8 cellular contexts compared by ENCODE assay signal in the genomic region with DNA sequence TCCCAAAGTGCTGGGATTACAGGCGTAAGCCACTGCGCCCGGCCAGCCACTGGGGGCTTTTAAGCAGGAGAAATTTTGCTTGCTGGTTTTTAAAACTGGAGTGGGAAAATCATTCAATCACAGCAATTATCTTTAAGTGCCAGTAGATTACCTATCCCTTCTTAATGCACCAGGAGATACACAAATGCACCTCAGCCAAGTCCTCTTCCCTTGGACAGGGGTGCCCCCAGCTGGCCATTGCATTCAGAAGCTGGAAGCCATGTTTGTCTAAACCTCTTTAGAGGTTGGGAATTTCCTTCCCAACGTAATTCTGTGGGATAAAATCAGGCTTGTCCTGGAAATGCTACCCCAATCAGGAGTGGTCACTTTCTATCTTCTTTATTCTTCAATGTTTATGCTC. TPM values are rescaled to one million over a fixed set of nuclear protein-coding genes. Genes with fewer than 3 reads are reported as not detected.
DNase-seq lines count a peak whose midpoint lies in the region; ATAC-seq, FAIRE-seq and TF ChIP-seq lines count a peak whose summit lies in the region.

No MANE protein-coding gene starts in this region.

- H3K27ac ChIP-seq in A549 (no peak overlapping the region), DOHH2 (ENCODE audit: low read depth, low read length) (no peak overlapping the region), liver (ENCODE audit: low read depth in 1 of 2, low read length in 2 of 2) (no peak overlapping the region)

- peaks cover 3% of the 10 kb centered on the region; the same call in 1 of the 3 replicates for H3K4me1 ChIP-seq in A549
- no peaks in the 10 kb centered on the region for H3K4me1 ChIP-seq in DOHH2 (ENCODE audit: control insufficient read depth, low read length)
- H3K4me1 ChIP-seq in liver (ENCODE audit: control insufficient read depth in 4 of 4, insufficient read depth in 4 of 4, low read length in 3 of 4): peaks cover 0 to 10% (median 5%) of the 10 kb centered on the region in 4 donors

- H3K36me3 ChIP-seq in DOHH2 (ENCODE audit: control insufficient read depth, low read length) (peaks cover 16% of the 10 kb centered on the region), liver (ENCODE audit: control insufficient read depth in 4 of 4, insufficient read depth in 3 of 4, low read depth in 1 of 4, low read length in 3 of 4) (peaks cover 0 to 15% (median 6%) of the 10 kb centered on the region in 4 donors)

- H3K9ac ChIP-seq in liver (ENCODE audit: low read depth in 1 of 2, low read length in 2 of 2): no peak overlapping the region

- CTCF ChIA-PET in A549 (lab: Yijun Ruan, JAX): interaction anchor here (1.3 to 2.8 kb wide), 3 partner anchors 9 to 50 kb away, joined by 4 to 8 read pairs (median 4); no protein-coding TSS in a partner anchor

- H3K79me2 ChIP-seq in DOHH2 (ENCODE audit: control insufficient read depth, low read length): no peaks in the 10 kb centered on the region

- H3K9me2 ChIP-seq in DOHH2 (replicated peaks; ENCODE audit: control insufficient read depth, low read length): no peaks in the 10 kb centered on the region

- no peak for TF ChIP-seq POLR2A in A549 (IDR thresholded peaks at IDR 0.05; ENCODE audit: low read length)

- H3K27me3 ChIP-seq in DOHH2 (ENCODE audit: control insufficient read depth, low read length) (no peaks in the 10 kb centered on the region), liver (ENCODE audit: control insufficient read depth in 4 of 4, insufficient read depth in 4 of 4, low read length in 3 of 4) (no peaks in the 10 kb centered on the region)

- ATAC-seq in A549 (peak; percentile 80 to 84; a peak in 5 of 6 replicates), GM21737 (IDR thresholded peaks at IDR 0.05; ENCODE audit: unreplicated experiment) (no peak), GM21515 (IDR thresholded peaks at IDR 0.05; ENCODE audit: unreplicated experiment) (no peak)

- H4K20me1 ChIP-seq in DOHH2 (ENCODE audit: control insufficient read depth, insufficient read depth, low read depth, low read length): no peaks in the 10 kb centered on the region

- 77% methylated on average over 3 of the region's 4 CpGs for WGBS in A549 (ENCODE audit: missing lambda C conversion rate)
- 78% methylated on average over 4 of the region's 4 CpGs for WGBS in liver

- H3K4me3 ChIP-seq in A549: no peak overlapping the region
- no peak overlapping the region for H3K4me3 ChIP-seq in DOHH2 (ENCODE audit: low read length)
- H3K4me3 ChIP-seq in liver (ENCODE audit: low read depth in 1 of 3, low read length in 3 of 3): no peak overlapping the region

- POLR2A ChIA-PET in A549 (lab: Yijun Ruan, JAX): no interaction called here

- H3K9me3 ChIP-seq in A549: no peaks in the 10 kb centered on the region
- no peaks in the 10 kb centered on the region for H3K9me3 ChIP-seq in DOHH2 (ENCODE audit: control insufficient read depth, insufficient read depth, low read length)
- no peaks in the 10 kb centered on the region for H3K9me3 ChIP-seq in liver (ENCODE audit: control insufficient read depth in 4 of 4, low read length in 3 of 4)

- peaks cover 2% of the 10 kb centered on the region; the same call in 1 of the 2 replicates for H3F3A ChIP-seq in DOHH2 (ENCODE audit: control insufficient read depth, insufficient read depth)

- TF ChIP-seq EP300 in A549 (IDR thresholded peaks at IDR 0.05): no peak

- DNase-seq in A549 (ENCODE audit: low read depth in 1 of 2, low spot score in 1 of 2) (peak; percentile 31 to 66), NCI-H1417 treated with DMSO at 0.1 percent for 48 hours (lab: John Stamatoyannopoulos, UW) (peak; percentile 23), amniotic epithelial cell (ENCODE audit: low read depth) (peak; percentile 58), 8988T (no peak)

- peak; percentile 45; the same call in 2 of the 3 replicates for TF ChIP-seq CTCF in A549 (IDR thresholded peaks at IDR 0.05)
- peak; percentile 35 for TF ChIP-seq CTCF in DOHH2 (IDR thresholded peaks at IDR 0.05; ENCODE audit: low read depth, low read length, poor library complexity, severe bottlenecking)
- peak; percentile 36 for TF ChIP-seq CTCF in liver (IDR thresholded peaks at IDR 0.05; ENCODE audit: low read depth, low read length, missing input control)

- no peak for FAIRE-seq in A549 (lab: Jason Lieb, UNC)

- H3K4me2 ChIP-seq in A549 (no peak overlapping the region), DOHH2 (ENCODE audit: low read length) (no peak overlapping the region)

- TF ChIP-seq RAD21 in A549 (conservative IDR thresholded peaks at IDR 0.05 in 1 of 2, IDR thresholded peaks at IDR 0.05 in 1 of 2): peak; percentile 63 to 78; a peak in 4 of 5 replicates
- TF ChIP-seq RAD21 in liver (IDR thresholded peaks at IDR 0.05): peak; percentile 75

TF ChIP-seq in A549, 52 proteins besides CTCF, POLR2A, EP300 and RAD21:
- TF ChIP-seq RNF2 (IDR thresholded peaks at IDR 0.05; ENCODE audit: borderline replicate concordance, low read depth) (no peak), NR3C1 (IDR thresholded peaks at IDR 0.05) (no peak), SMC3 (IDR thresholded peaks at IDR 0.05) (peak; percentile 45; the same call in 2 of the 3 replicates), RCOR1 (IDR thresholded peaks at IDR 0.05; ENCODE audit: low read depth, low read length) (no peak)
- TF ChIP-seq, protein P1, sequence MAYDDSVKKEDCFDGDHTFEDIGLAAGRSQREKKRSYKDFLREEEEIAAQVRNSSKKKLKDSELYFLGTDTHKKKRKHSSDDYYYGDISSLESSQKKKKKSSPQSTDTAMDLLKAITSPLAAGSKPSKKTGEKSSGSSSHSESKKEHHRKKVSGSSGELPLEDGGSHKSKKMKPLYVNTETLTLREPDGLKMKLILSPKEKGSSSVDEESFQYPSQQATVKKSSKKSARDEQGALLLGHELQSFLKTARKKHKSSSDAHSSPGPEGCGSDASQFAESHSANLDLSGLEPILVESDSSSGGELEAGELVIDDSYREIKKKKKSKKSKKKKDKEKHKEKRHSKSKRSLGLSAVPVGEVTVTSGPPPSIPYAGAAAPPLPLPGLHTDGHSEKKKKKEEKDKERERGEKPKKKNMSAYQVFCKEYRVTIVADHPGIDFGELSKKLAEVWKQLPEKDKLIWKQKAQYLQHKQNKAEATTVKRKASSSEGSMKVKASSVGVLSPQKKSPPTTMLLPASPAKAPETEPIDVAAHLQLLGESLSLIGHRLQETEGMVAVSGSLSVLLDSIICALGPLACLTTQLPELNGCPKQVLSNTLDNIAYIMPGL (CRISPR knock-in tag; IDR thresholded peaks at IDR 0.05; ENCODE audit: borderline replicate concordance): no peak
TF ChIP-seq in A549: peak in this region for 1.

TF ChIP-seq in liver, 16 proteins besides CTCF, POLR2A, EP300 and RAD21:
- TF ChIP-seq FOXA2 (IDR thresholded peaks at IDR 0.05): no peak
- TF ChIP-seq YY1 (IDR thresholded peaks at IDR 0.05): peak; percentile 64
- no peak for TF ChIP-seq RXRA (IDR thresholded peaks at IDR 0.05)

RNA-seq across cellular contexts. Expression of a gene that starts 26.6 kb away (rescaled TPM):
- polyA plus RNA-seq in A549 (2011; rRNA removed) (31.3 and 51.6 TPM in 2 replicates), A549 (2017; fragmentation: RNase III; extraction: RNeasy Plus Mini Kit Qiagen cat#74134 plus additional on column Dnase treatment) (48.1 to 62.5 TPM (median 54.1 TPM) in 3 replicates), liver (10 to 100 TPM; 16.1 to 19.6 TPM)
- 14.9 and 16.8 TPM in 2 replicates for polyA plus RNA-seq in A549 (2012; cell fraction: cytosol; rRNA removed)
- 3.2 and 5.6 TPM in 2 replicates for polyA plus RNA-seq in A549 (2012; cell fraction: nucleus; rRNA removed)
- polyA minus RNA-seq in A549 (2011; rRNA and poly(A)+ RNA removed): 6.2 and 8.1 TPM in 2 replicates
- 10 to 100 TPM; 14.0 to 17.4 TPM for total RNA-seq in liver

RNA-seq across cellular contexts. Expression of a gene that starts 27.6 kb away (rescaled TPM):
- polyA plus RNA-seq in A549 (2011; rRNA removed) (61.1 and 64.8 TPM in 2 replicates), A549 (2017; fragmentation: RNase III; extraction: RNeasy Plus Mini Kit Qiagen cat#74134 plus additional on column Dnase treatment) (40.7 to 43.5 TPM (median 41.8 TPM) in 3 replicates), liver (100 to 1,000 TPM in 1 of 2 donors, 10 to 100 TPM in 1; 41.7 to 160 TPM)
- 20.6 and 27.1 TPM in 2 replicates for polyA plus RNA-seq in A549 (2012; cell fraction: cytosol; rRNA removed)
- polyA plus RNA-seq in A549 (2012; cell fraction: nucleus; rRNA removed): 8.3 and 9.6 TPM in 2 replicates
- 4.3 and 6.5 TPM in 2 replicates for polyA minus RNA-seq in A549 (2011; rRNA and poly(A)+ RNA removed)
- total RNA-seq in liver: 10 to 100 TPM; 16.6 to 17.4 TPM

RNA-seq across cellular contexts. Expression of a gene that starts 31.4 kb away (rescaled TPM):
- polyA plus RNA-seq in A549 (2011; rRNA removed) (7.8 and 7.9 TPM in 2 replicates), A549 (2017; fragmentation: RNase III; extraction: RNeasy Plus Mini Kit Qiagen cat#74134 plus additional on column Dnase treatment) (0.41 to 1.1 TPM (median 0.91 TPM) in 3 replicates), liver (1 to 10 TPM; 3.2 to 4.7 TPM)
- 0.77 and 0.78 TPM in 2 replicates for polyA plus RNA-seq in A549 (2012; cell fraction: cytosol; rRNA removed)
- not detected in 2 replicates for polyA plus RNA-seq in A549 (2012; cell fraction: nucleus; rRNA removed)
- polyA minus RNA-seq in A549 (2011; rRNA and poly(A)+ RNA removed): 0.39 TPM in 1 of 2 replicates, not detected in the other
- 1 to 10 TPM; 1.5 to 6.6 TPM for total RNA-seq in liver

RNA-seq across cellular contexts. Expression of a gene that starts 59.5 kb away (rescaled TPM):
- 9.0 and 10.2 TPM in 2 replicates for polyA plus RNA-seq in A549 (2011; rRNA removed)
- 1.4 and 1.8 TPM in 2 replicates for polyA plus RNA-seq in A549 (2012; cell fraction: cytosol; rRNA removed)
- 0.62 and 1.1 TPM in 2 replicates for polyA plus RNA-seq in A549 (2012; cell fraction: nucleus; rRNA removed)
- polyA plus RNA-seq in A549 (2017; fragmentation: RNase III; extraction: RNeasy Plus Mini Kit Qiagen cat#74134 plus additional on column Dnase treatment): 5.1 to 5.9 TPM (median 5.9 TPM) in 3 replicates
- polyA minus RNA-seq in A549 (2011; rRNA and poly(A)+ RNA removed): 4.1 and 4.6 TPM in 2 replicates
- 1 to 10 TPM; 2.3 to 3.7 TPM for total RNA-seq in liver
- polyA plus RNA-seq in liver: 1 to 10 TPM; 1.8 TPM

Comparison
In these comparisons a context has a peak if more than half of its experiments do, and no peak if none do; other contexts are left out.
1. ATAC-seq: peak in A549 (2 of 2); none in GM21737 (single experiment) and GM21515 (single experiment).
2. Peak in every context shown above with its lines, with median percentiles within 50 percentile points of each other: CTCF ChIP-seq.